2 cellular contexts compared by ENCODE assay signal in the genomic region with DNA sequence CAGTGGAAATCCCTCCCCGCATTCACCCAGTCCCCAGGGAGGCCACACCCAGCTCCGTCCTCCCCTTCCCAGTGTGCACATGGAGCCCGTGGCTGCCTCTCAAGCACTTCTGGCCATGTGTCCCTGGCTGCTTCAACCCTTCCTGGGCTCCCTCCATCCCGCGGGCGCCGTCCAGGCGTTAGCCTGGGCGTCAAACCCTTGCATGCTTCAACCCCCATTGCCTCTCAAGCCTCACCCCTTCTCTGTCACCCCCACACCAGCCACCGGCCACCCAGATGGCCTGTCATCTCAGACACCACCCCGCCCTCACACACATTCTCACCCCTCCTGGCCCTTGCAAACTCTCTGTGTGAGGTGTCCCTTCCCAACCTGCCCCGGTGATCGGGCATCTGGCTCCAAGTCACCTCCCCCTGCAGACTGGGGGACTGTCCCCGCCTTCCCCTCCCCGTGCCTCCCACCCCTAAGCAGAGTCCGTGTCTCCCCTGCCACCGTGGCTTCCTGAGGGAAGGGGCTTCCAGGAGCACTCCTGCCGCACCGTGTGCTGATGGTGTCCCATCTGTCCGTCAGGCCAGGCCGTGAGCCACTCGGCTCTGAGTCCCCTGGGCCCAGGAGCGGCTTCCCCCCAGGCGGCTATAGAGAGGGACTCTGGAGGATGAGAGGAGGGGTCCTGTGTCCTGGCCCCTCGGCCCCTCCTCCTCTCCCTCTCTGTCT.
TF ChIP-seq lines count a peak whose summit lies in the region.

No MANE protein-coding gene starts in this region.

TF ChIP-seq in GM23338, 12 proteins besides CTCF, POLR2A, EP300 and RAD21 (continues in another document):
- TF ChIP-seq NANOG (IDR thresholded peaks at IDR 0.05; ENCODE audit: borderline replicate concordance): no peak
- no peak for TF ChIP-seq POLR2AphosphoS5 (IDR thresholded peaks at IDR 0.05; ENCODE audit: low read depth)
- TF ChIP-seq, protein P1, sequence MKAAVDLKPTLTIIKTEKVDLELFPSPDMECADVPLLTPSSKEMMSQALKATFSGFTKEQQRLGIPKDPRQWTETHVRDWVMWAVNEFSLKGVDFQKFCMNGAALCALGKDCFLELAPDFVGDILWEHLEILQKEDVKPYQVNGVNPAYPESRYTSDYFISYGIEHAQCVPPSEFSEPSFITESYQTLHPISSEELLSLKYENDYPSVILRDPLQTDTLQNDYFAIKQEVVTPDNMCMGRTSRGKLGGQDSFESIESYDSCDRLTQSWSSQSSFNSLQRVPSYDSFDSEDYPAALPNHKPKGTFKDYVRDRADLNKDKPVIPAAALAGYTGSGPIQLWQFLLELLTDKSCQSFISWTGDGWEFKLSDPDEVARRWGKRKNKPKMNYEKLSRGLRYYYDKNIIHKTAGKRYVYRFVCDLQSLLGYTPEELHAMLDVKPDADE (IDR thresholded peaks at IDR 0.05): no peak
- no peak for TF ChIP-seq ZNF462 (CRISPR knock-in tag; IDR thresholded peaks at IDR 0.05)
- TF ChIP-seq EZH2phosphoT487 (IDR thresholded peaks at IDR 0.05; ENCODE audit: unreplicated experiment): no peak
- TF ChIP-seq CREB1 (CRISPR knock-in tag; IDR thresholded peaks at IDR 0.05; ENCODE audit: low read depth): no peak
- TF ChIP-seq JUNB (IDR thresholded peaks at IDR 0.05; ENCODE audit: unreplicated experiment): no peak
- no peak for TF ChIP-seq REST (IDR thresholded peaks at IDR 0.05; ENCODE audit: unreplicated experiment)

TF ChIP-seq in IMR-90, 13 proteins besides CTCF, POLR2A, EP300 and RAD21 (continued from another document):
- TF ChIP-seq MAFK (IDR thresholded peaks at IDR 0.05; ENCODE audit: low read depth, low read length): no peak
- no peak for TF ChIP-seq NFE2L2 (IDR thresholded peaks at IDR 0.05; ENCODE audit: low read depth, low read length)
- TF ChIP-seq MAZ (IDR thresholded peaks at IDR 0.05; ENCODE audit: borderline replicate concordance, low read depth, low read length): no peak
- TF ChIP-seq USF2 (IDR thresholded peaks at IDR 0.05; ENCODE audit: low read depth, low read length): no peak
- no peak for TF ChIP-seq MXI1 (IDR thresholded peaks at IDR 0.05; ENCODE audit: borderline replicate concordance, low read depth, low read length)
- TF ChIP-seq BHLHE40 (IDR thresholded peaks at IDR 0.05; ENCODE audit: low read depth, low read length): no peak
- TF ChIP-seq ELK1 (IDR thresholded peaks at IDR 0.05; ENCODE audit: borderline replicate concordance, low read depth, low read length): no peak
- TF ChIP-seq CHD1 (IDR thresholded peaks at IDR 0.05; ENCODE audit: low read depth, low read length): no peak
- TF ChIP-seq RFX5 (IDR thresholded peaks at IDR 0.05; ENCODE audit: low read depth, low read length): no peak
- no peak for TF ChIP-seq CEBPB (IDR thresholded peaks at IDR 0.05; ENCODE audit: low read depth, low read length)
- TF ChIP-seq FOS (IDR thresholded peaks at IDR 0.05; ENCODE audit: low read depth, low read length): no peak
- TF ChIP-seq SMC3 (IDR thresholded peaks at IDR 0.05; ENCODE audit: low read depth, low read length): no peak
